Comparison of ENCODE assay signal across 24 cellular contexts in the genomic region with DNA sequence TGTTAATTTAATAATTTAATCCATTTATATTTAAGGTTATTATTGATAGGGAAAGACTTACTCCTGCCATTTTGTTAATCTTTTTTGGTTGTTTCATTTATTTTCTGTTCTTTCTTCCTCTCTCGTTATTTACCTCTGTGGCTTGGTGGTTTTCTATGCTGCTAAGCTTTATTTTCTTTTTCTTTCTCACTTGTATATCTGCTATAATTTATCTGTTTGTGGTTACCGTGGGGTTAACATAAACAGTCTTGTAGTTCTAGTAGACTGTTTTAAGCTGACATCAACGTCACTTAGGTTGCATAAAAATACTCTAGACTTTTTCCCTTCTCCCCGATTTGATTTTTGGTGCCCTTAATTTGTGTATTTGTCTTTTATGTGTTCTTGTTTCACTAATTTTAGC.
"Had no signal": no experiment of that assay in that cellular context is flagged by ENCODE, and none has a peak within 500 bp of the region (broad histone marks: within the 10 kb centered on the region; RNA-seq: fewer than 3 reads in every experiment).

No MANE protein-coding gene starts in this region.

- H2AFZ ChIP-seq: PC-9 had no signal

- ATAC-seq: HepG2, Right ventricle myocardium inferior had no signal

- H3K36me3 ChIP-seq: Peyer's patch, SJSA1 had no signal

- H3K4me2 ChIP-seq: PC-9 had no signal

- H3K9me3 ChIP-seq: Peyer's patch, SJSA1 had no signal

- H3K27ac ChIP-seq: PC-9, Peyer's patch, SJSA1, SK-N-MC had no signal

- H3K4me1 ChIP-seq: Peyer's patch, SJSA1 had no signal

- DNase-seq: IMR-90; Kasumi-1; KG1; MV-4-11; NCI-H1048; NCI-H1105; NCI-H1417; NCI-H1436 treated with DMSO at 0.1 percent for 48 hours; NCI-H1694 treated with DMSO at 0.1 percent for 48 hours; NCI-H1930; NCI-H2081; NCI-H2107; NCI-H2227 treated with DMSO at 0.1 percent for 48 hours; NCI-H524; NCI-H526 treated with DMSO at 0.1 percent for 48 hours; NCI-H748 treated with DMSO at 0.1 percent for 48 hours; NK-92 treated with Interleukin-12 subunit alpha and Interleukin-12 subunit beta, amount 100 ng/mL, for 24 hours; PC-9; Peyer's patch; SIG-M5 had no signal

- H3K4me3 ChIP-seq: PC-9, Peyer's patch, SJSA1, SK-N-MC had no signal

- H3K27me3 ChIP-seq: Peyer's patch, SJSA1 had no signal
